In genomic region chr4:140330311-140330900, GRCh38 we compare ENCODE assay signal across 8 cellular contexts. TPM values are rescaled to one million over a fixed set of nuclear protein-coding genes. Genes with fewer than 3 reads are reported as not detected.
DNase-seq lines count a peak whose midpoint lies in the region; ATAC-seq and TF ChIP-seq lines count a peak whose summit lies in the region.

No MANE protein-coding gene starts in this region.

- DNase-seq in EL (peak; percentile 28), NB4 (ENCODE audit: low read depth) (peak; percentile 46), choroid plexus epithelial cell (ENCODE audit: low read depth) (peak; percentile 71), myocyte (ENCODE audit: low read depth) (peak; percentile 42)
- no peak for DNase-seq in activated T-cell treated with anti-CD3 and anti-CD28 coated beads, Interleukin-2, amount 50 U/mL, for 24 hours

- no peaks in the 10 kb centered on the region for H3K9me3 Mint-ChIP-seq in activated T-cell treated with anti-CD3 and anti-CD28 coated beads, Interleukin-2, amount 50 U/mL, for 24 hours

- no peaks in the 10 kb centered on the region for H3K27me3 Mint-ChIP-seq in activated T-cell treated with anti-CD3 and anti-CD28 coated beads, Interleukin-2, amount 50 U/mL, for 24 hours

- no peak overlapping the region for H3K4me3 ChIP-seq in NB4 (ENCODE audit: low read depth, low read length)
- no peak overlapping the region for H3K4me3 ChIP-seq in choroid plexus epithelial cell (ENCODE audit: low read depth, low read length)

- no peak overlapping the region for H3K27ac Mint-ChIP-seq in activated T-cell treated with anti-CD3 and anti-CD28 coated beads, Interleukin-2, amount 50 U/mL, for 24 hours

- no peaks in the 10 kb centered on the region for H3K36me3 Mint-ChIP-seq in activated T-cell treated with anti-CD3 and anti-CD28 coated beads, Interleukin-2, amount 50 U/mL, for 24 hours (ENCODE audit: low read depth)

- TF ChIP-seq CTCF in NB4 (IDR thresholded peaks at IDR 0.05; ENCODE audit: low read depth, low read length) = peak; percentile 24
- peak; percentile 53 for TF ChIP-seq CTCF in choroid plexus epithelial cell (conservative IDR thresholded peaks at IDR 0.05; ENCODE audit: low read depth, low read length)

- no peak overlapping the region for H3K4me3 Mint-ChIP-seq in activated T-cell treated with anti-CD3 and anti-CD28 coated beads, Interleukin-2, amount 50 U/mL, for 24 hours

- ATAC-seq in GM21381 (IDR thresholded peaks at IDR 0.05; ENCODE audit: unreplicated experiment) (no peak), GM18873 (IDR thresholded peaks at IDR 0.05; ENCODE audit: low FRiP score, unreplicated experiment) (no peak), GM19023 (IDR thresholded peaks at IDR 0.05; ENCODE audit: unreplicated experiment) (no peak)

- TF ChIP-seq POLR2A in NB4 (IDR thresholded peaks at IDR 0.05; ENCODE audit: extremely low read depth, insufficient read length) = no peak

- no peaks in the 10 kb centered on the region for H3K4me1 Mint-ChIP-seq in activated T-cell treated with anti-CD3 and anti-CD28 coated beads, Interleukin-2, amount 50 U/mL, for 24 hours (ENCODE audit: low read depth)

RNA-seq across cellular contexts. Expression of gene SCOC, which starts 43.0 kb away (rescaled TPM):
- total RNA-seq in myocyte = 59.0 and 60.7 TPM in 2 replicates
- 33.3 TPM for polyA plus RNA-seq in myocyte (2012)
